Comparison of ENCODE assay signal across 23 cellular contexts in genomic region chr20:1405801-1406200, GRCh38.
"Had no signal": no experiment of that assay in that cellular context is flagged by ENCODE, and none has a peak within 500 bp of the region (broad histone marks: within the 10 kb centered on the region; RNA-seq: fewer than 3 reads in every experiment).

No MANE protein-coding gene starts in this region.

- ATAC-seq: K562, SK-N-SH treated with all-trans-retinoic acid at 6 μM for 48 hours had no signal

- FAIRE-seq: HTR-8/SVneo, K562 had no signal

- H3K27ac ChIP-seq: HL-60, KMS-11, RWPE1, SJCRH30 had no signal

- H3K4me1 ChIP-seq: SJCRH30 had no signal

- H3K36me3 Mint-ChIP-seq: IgD-negative memory B cell had no signal

- H3K36me3 ChIP-seq: SJCRH30 had no signal

- H3K27ac Mint-ChIP-seq: IgD-negative memory B cell had no signal

- H3K9me3 ChIP-seq: SJCRH30 had no signal

- H3K27me3 ChIP-seq: SJCRH30 had no signal

- DNase-seq: NCI-H1092, NCI-H1105 treated with DMSO at 0.1 percent for 48 hours, NCI-H1417 treated with DMSO at 0.1 percent for 48 hours, NCI-H146, NCI-H1694 treated with DMSO at 0.1 percent for 48 hours, NCI-H1930, NCI-H2081, NCI-H2107, NCI-H226, NCI-H446, NCI-H510A, NCI-H524 treated with DMSO at 0.1 percent for 48 hours, NCI-H69, NCI-H774, SHP77, SJCRH30 had no signal

- H3K4me3 ChIP-seq: K562, SJCRH30 had no signal

- H3K4me3 Mint-ChIP-seq: IgD-negative memory B cell had no signal
